Comparison of ENCODE assay signal across 14 cellular contexts in the genomic region with DNA sequence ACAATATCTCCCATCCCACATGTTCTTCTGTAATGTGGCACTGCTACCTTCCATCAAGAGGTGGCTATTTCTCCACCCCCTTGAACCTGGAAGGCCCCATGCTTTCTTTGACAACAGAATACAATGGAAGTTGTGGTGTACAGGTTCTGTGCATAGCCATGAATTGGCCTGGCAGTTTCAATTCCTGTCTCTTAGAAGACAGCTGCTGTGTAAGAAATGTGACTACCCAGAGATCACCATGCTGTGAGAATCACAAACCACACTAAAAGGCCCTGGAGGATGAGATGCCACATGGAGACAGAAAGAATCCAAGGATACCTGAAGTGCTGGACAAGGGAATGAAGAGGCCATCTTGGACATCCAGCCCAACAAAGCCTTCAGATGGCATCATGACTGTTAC. TPM values are rescaled to one million over a fixed set of nuclear protein-coding genes. Genes with fewer than 3 reads are reported as not detected.
DNase-seq lines count a peak whose midpoint lies in the region; ATAC-seq and TF ChIP-seq lines count a peak whose summit lies in the region.
"Had no signal": no experiment of that assay in that cellular context is flagged by ENCODE, and none has a peak within 500 bp of the region (broad histone marks: within the 10 kb centered on the region; RNA-seq: fewer than 3 reads in every experiment).

No MANE protein-coding gene starts in this region.

- H3K4me3 Mint-ChIP-seq in activated B cell treated with CpG ODN at 0.5 μM for 24 hours = no peak overlapping the region
- H3K4me3 Mint-ChIP-seq: activated CD8-positive, alpha-beta memory T cell treated with anti-CD3 and anti-CD28 coated beads, Interleukin-2, amount 10 ng/mL, durations not matched to agents 7 days and 5 days; dendritic cell treated with granulocyte-macrophage colony-stimulating factor and Interleukin-4, amounts not matched to agents 40 ng/mL and 50 ng/mL, for 4 days; H9 had no signal

- DNase-seq in activated B cell treated with CpG ODN at 0.5 μM for 24 hours = no peak
- no peak for DNase-seq in NCI-H69 (lab: John Stamatoyannopoulos, UW)
- DNase-seq in KG1 (lab: John Stamatoyannopoulos, UW) = no peak
- DNase-seq in NCI-H526 treated with DMSO at 0.1 percent for 48 hours (lab: John Stamatoyannopoulos, UW) = no peak
- no peak for DNase-seq in DMS114 treated with DMSO at 0.1 percent for 48 hours (lab: John Stamatoyannopoulos, UW; ENCODE audit: unreplicated experiment)
- DNase-seq: activated CD8-positive, alpha-beta memory T cell treated with anti-CD3 and anti-CD28 coated beads, Interleukin-2, amount 10 ng/mL, durations not matched to agents 7 days and 5 days; H9; heart right ventricle; SW 1271 had no signal

- TF ChIP-seq POLR2A in GM18505 (IDR thresholded peaks at IDR 0.05; ENCODE audit: borderline replicate concordance, extremely low read depth, insufficient read depth, insufficient read length) = no peak

- intact Hi-C loops in activated B cell treated with CpG ODN at 0.5 μM for 24 hours (cut with micrococcal nuclease) = loop anchor here (5.0 kb wide), 1 partner anchor 35 kb away; no protein-coding TSS in a partner anchor

- ATAC-seq in GM18505 (IDR thresholded peaks at IDR 0.05; ENCODE audit: unreplicated experiment) (peak; percentile 54), GM21423 (IDR thresholded peaks at IDR 0.05; ENCODE audit: unreplicated experiment) (peak; percentile 47), HG03103 (IDR thresholded peaks at IDR 0.05; ENCODE audit: low read depth, unreplicated experiment) (peak; percentile 51), activated B cell treated with CpG ODN at 0.5 μM for 24 hours (ENCODE audit: low read depth) (peak; percentile 65)
- ATAC-seq: activated CD8-positive, alpha-beta memory T cell treated with anti-CD3 and anti-CD28 coated beads, Interleukin-2, amount 10 ng/mL, durations not matched to agents 7 days and 5 days; heart right ventricle; HepG2 had no signal

- H3K27me3 Mint-ChIP-seq in activated B cell treated with CpG ODN at 0.5 μM for 24 hours = no peaks in the 10 kb centered on the region
- H3K27me3 Mint-ChIP-seq: dendritic cell treated with granulocyte-macrophage colony-stimulating factor and Interleukin-4, amounts not matched to agents 40 ng/mL and 50 ng/mL, for 4 days had no signal

- TF ChIP-seq CTCF in activated B cell treated with CpG ODN at 0.5 μM for 24 hours (IDR thresholded peaks at IDR 0.05) = no peak

- no peaks in the 10 kb centered on the region for H3K9me3 Mint-ChIP-seq in activated B cell treated with CpG ODN at 0.5 μM for 24 hours
- H3K9me3 Mint-ChIP-seq: dendritic cell treated with granulocyte-macrophage colony-stimulating factor and Interleukin-4, amounts not matched to agents 40 ng/mL and 50 ng/mL, for 4 days; H9 had no signal

- POLR2A ChIA-PET in activated B cell treated with CpG ODN at 0.5 μM for 24 hours (lab: Charles Lee) = no interaction called here

- H3K4me1 Mint-ChIP-seq in activated B cell treated with CpG ODN at 0.5 μM for 24 hours = peaks cover 27% of the 10 kb centered on the region

- H3K36me3 Mint-ChIP-seq in activated B cell treated with CpG ODN at 0.5 μM for 24 hours (ENCODE audit: low read depth) = no peaks in the 10 kb centered on the region
- H3K36me3 Mint-ChIP-seq: activated CD8-positive, alpha-beta memory T cell treated with anti-CD3 and anti-CD28 coated beads, Interleukin-2, amount 10 ng/mL, durations not matched to agents 7 days and 5 days had no signal

- CTCF ChIA-PET in activated B cell treated with CpG ODN at 0.5 μM for 24 hours (lab: Charles Lee) = no interaction called here

- peak overlapping the region; percentile 80 for H3K27ac Mint-ChIP-seq in activated B cell treated with CpG ODN at 0.5 μM for 24 hours
- H3K27ac Mint-ChIP-seq: activated CD8-positive, alpha-beta memory T cell treated with anti-CD3 and anti-CD28 coated beads, Interleukin-2, amount 10 ng/mL, durations not matched to agents 7 days and 5 days; dendritic cell treated with granulocyte-macrophage colony-stimulating factor and Interleukin-4, amounts not matched to agents 40 ng/mL and 50 ng/mL, for 4 days; H9 had no signal

RNA-seq across cellular contexts. Expression of gene EHBP1, which starts 47.8 kb away (rescaled TPM):
- total RNA-seq in activated B cell treated with CpG ODN at 0.5 μM for 24 hours = 24.0 and 25.0 TPM in 2 replicates
